In the genomic region with DNA sequence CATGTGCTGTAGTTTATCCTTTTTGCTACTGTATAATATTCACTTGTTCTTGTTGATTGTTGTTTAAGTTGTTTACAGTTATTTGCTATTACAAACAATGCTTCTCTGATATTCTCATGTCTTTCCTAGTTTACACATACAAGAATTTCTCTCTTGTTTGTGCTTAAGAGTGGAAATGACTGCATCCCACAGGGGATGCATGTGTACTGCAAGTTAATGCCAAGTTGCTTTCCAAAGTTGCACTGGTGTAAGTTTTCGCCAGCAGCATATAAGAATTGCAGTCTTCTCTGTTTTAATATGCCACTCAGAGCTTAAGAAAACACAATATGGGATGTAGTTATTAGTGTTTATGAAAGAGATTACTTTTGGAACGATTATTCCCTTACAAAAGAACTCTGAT, we compare ENCODE assay signal across 21 cellular contexts.
DNase-seq lines count a peak whose midpoint lies in the region; ATAC-seq, FAIRE-seq and TF ChIP-seq lines count a peak whose summit lies in the region.
"Had no signal": no experiment of that assay in that cellular context is flagged by ENCODE, and none has a peak within 500 bp of the region (broad histone marks: within the 10 kb centered on the region; RNA-seq: fewer than 3 reads in every experiment).

No MANE protein-coding gene starts in this region.

- H3K4me1 ChIP-seq in kidney (ENCODE audit: control insufficient read depth in 1 of 2, insufficient read depth in 1 of 2, low read depth in 1 of 2, low read length in 2 of 2): no peaks in the 10 kb centered on the region

- H3K36me3 ChIP-seq in BJ (ENCODE audit: control insufficient read depth, insufficient read depth, low read length) (no peaks in the 10 kb centered on the region), kidney (ENCODE audit: control insufficient read depth in 1 of 2, insufficient read depth in 2 of 2, low read length in 2 of 2) (no peaks in the 10 kb centered on the region)
- H3K36me3 ChIP-seq: gastrocnemius medialis had no signal

- H3K9me3 ChIP-seq in kidney (ENCODE audit: control insufficient read depth in 1 of 2, low read length in 2 of 2): no peaks in the 10 kb centered on the region
- H3K9me3 ChIP-seq: gastrocnemius medialis had no signal

- H3K4me3 ChIP-seq in BJ (ENCODE audit: low read depth, low read length) (no peak overlapping the region), cardiac fibroblast (replicated peaks in 1 of 2; ENCODE audit: low read depth in 2 of 2, low read length in 2 of 2) (no peak overlapping the region), kidney (ENCODE audit: low read length in 2 of 2) (no peak overlapping the region)
- H3K4me3 ChIP-seq: gastrocnemius medialis, SK-N-MC had no signal

- no peaks in the 10 kb centered on the region for H3K27me3 ChIP-seq in BJ (ENCODE audit: control insufficient read depth, insufficient read depth, low read length)
- H3K27me3 ChIP-seq: gastrocnemius medialis had no signal

- POLR2A ChIA-PET in BJ (lab: Charles Lee): no interaction called here

- no peak for ATAC-seq in GM19455 (IDR thresholded peaks at IDR 0.05; ENCODE audit: unreplicated experiment)
- ATAC-seq: gastrocnemius medialis had no signal

- no peak overlapping the region for H3K9ac ChIP-seq in kidney (ENCODE audit: low read length in 2 of 2)

- intact Hi-C loops in kidney (cut with DNase I): loop anchor here (10.0 kb wide), 1 partner anchor 90 kb away; no protein-coding TSS in a partner anchor

- H3K27ac ChIP-seq in kidney (ENCODE audit: low read depth in 2 of 2, low read length in 2 of 2): no peak overlapping the region
- H3K27ac ChIP-seq: gastrocnemius medialis, SK-N-MC had no signal

- TF ChIP-seq CTCF in BJ (IDR thresholded peaks at IDR 0.05; ENCODE audit: insufficient read depth, low read depth, low read length) (0 out of 2 replicates have a peak, but pooled peaks have one; percentile 9), cardiac fibroblast (IDR thresholded peaks at IDR 0.05; ENCODE audit: low read depth, low read length) (peak; percentile 42), kidney (IDR thresholded peaks at IDR 0.05; ENCODE audit: borderline replicate concordance, extremely low read depth, insufficient read depth) (peak; percentile 8)

- FAIRE-seq in kidney (lab: Jason Lieb, UNC): no peak
- FAIRE-seq: islet of Langerhans had no signal

- CTCF ChIA-PET in BJ (lab: Yijun Ruan, JAX): interaction anchor here (1.1 to 2.0 kb wide), 2 partner anchors 96 to 98 kb away, joined by 4 read pairs; no protein-coding TSS in a partner anchor

- no peak for DNase-seq in BJ (ENCODE audit: low read depth)
- DNase-seq in LHCN-M2 (ENCODE audit: low read depth): peak; percentile 55
- peak; percentile 53 to 58 for DNase-seq in cardiac fibroblast (ENCODE audit: low read depth in 2 of 2)
- DNase-seq in kidney: no peak
- no peak for DNase-seq in iPS-NIHi11 (ENCODE audit: low spot score)
- no peak for DNase-seq in SKM-1 (lab: John Stamatoyannopoulos, UW; ENCODE audit: unreplicated experiment)
- DNase-seq in germinal center (ENCODE audit: low spot score): no peak
- DNase-seq: activated CD4-positive, alpha-beta memory T cell treated with anti-CD3 and anti-CD28 coated beads, Interleukin-2, amount 10 ng/mL, durations not matched to agents 7 days and 5 days; activated naive CD8-positive, alpha-beta T cell treated with anti-CD3 and anti-CD28 coated beads for 36 hours; activated T-cell treated with anti-CD3 and anti-CD28 coated beads, Interleukin-2, amount 50 U/mL, for 48 hours; caudate nucleus; effector memory CD8-positive, alpha-beta T cell; gastrocnemius medialis; MM.1S; NCI-H2029; NCI-H524 treated with DMSO at 0.1 percent for 48 hours; retina; stimulated activated CD4-positive, alpha-beta T cell treated with anti-CD3 and anti-CD28 coated beads, Interleukin-1b, Interleukin-23, amount 100 ng/mL, for 48 hours had no signal

Comparison
In these comparisons a context has a peak if more than half of its experiments do, and no peak if none do; other contexts are left out.
1. DNase-seq: peak in LHCN-M2 (single experiment) and cardiac fibroblast (2 of 2); none in BJ (single experiment), kidney (single experiment), iPS-NIHi11 (single experiment), SKM-1 (single experiment) and germinal center (single experiment).
2. Peak in every context shown above with its lines, with median percentiles within 50 percentile points of each other: CTCF ChIP-seq.